10 cellular contexts compared by ENCODE assay signal in genomic region chr5:124444147-124444775, GRCh38.
DNase-seq lines count a peak whose midpoint lies in the region; ATAC-seq and TF ChIP-seq lines count a peak whose summit lies in the region.
"Had no signal": no experiment of that assay in that cellular context is flagged by ENCODE, and none has a peak within 500 bp of the region (broad histone marks: within the 10 kb centered on the region; RNA-seq: fewer than 3 reads in every experiment).

No MANE protein-coding gene starts in this region.

- TF ChIP-seq EP300 in upper lobe of left lung (IDR thresholded peaks at IDR 0.05), result no peak

- no peaks in the 10 kb centered on the region for H3K36me3 ChIP-seq in left ventricle myocardium inferior
- no peaks in the 10 kb centered on the region for H3K36me3 ChIP-seq in upper lobe of left lung

- H3K27me3 ChIP-seq in left ventricle myocardium inferior (ENCODE audit: low read depth) (no peaks in the 10 kb centered on the region), upper lobe of left lung (no peaks in the 10 kb centered on the region)

- DNase-seq in left ventricle myocardium inferior (no peak), NCI-H1092 treated with DMSO at 0.1 percent for 48 hours (lab: John Stamatoyannopoulos, UW) (no peak), upper lobe of left lung (no peak), NOMO-1 treated with DMSO at 0.1 percent for 48 hours (lab: John Stamatoyannopoulos, UW; ENCODE audit: unreplicated experiment) (no peak)
- no peak for DNase-seq in stimulated activated CD4-positive, alpha-beta T cell treated with anti-CD3 and anti-CD28 coated beads, Interleukin-4, amount 100 ng/mL, for 24 hours
- DNase-seq: activated naive CD4-positive, alpha-beta T cell treated with anti-CD3 and anti-CD28 coated beads, Interleukin-2, amount 50 U/mL, for 16 hours; NCI-H510A treated with DMSO at 0.1 percent for 48 hours had no signal

- peaks cover 41% of the 10 kb centered on the region for H3K4me1 ChIP-seq in left ventricle myocardium inferior
- H3K4me1 ChIP-seq in upper lobe of left lung, result no peaks in the 10 kb centered on the region

- H3K27ac ChIP-seq in left ventricle myocardium inferior (replicated peaks), result peak overlapping the region; percentile 75
- no peak overlapping the region for H3K27ac ChIP-seq in upper lobe of left lung

- H3K4me3 ChIP-seq in left ventricle myocardium inferior (no peak overlapping the region), upper lobe of left lung (no peak overlapping the region)

- ATAC-seq in GM18520 (IDR thresholded peaks at IDR 0.05; ENCODE audit: unreplicated experiment) (peak; percentile 100), GM21447 (IDR thresholded peaks at IDR 0.05; ENCODE audit: unreplicated experiment) (peak; percentile 100), HG03108 (IDR thresholded peaks at IDR 0.05; ENCODE audit: unreplicated experiment) (peak; percentile 100), upper lobe of left lung (ENCODE audit: low FRiP score in 2 of 2) (no peak)

- 88 to 89% methylated on average over 4 of the region's 4 CpGs for WGBS in upper lobe of left lung, 2 donors

- no peak for TF ChIP-seq POLR2A in upper lobe of left lung (IDR thresholded peaks at IDR 0.05)

- H3K9me3 ChIP-seq in left ventricle myocardium inferior (replicated peaks), result no peaks in the 10 kb centered on the region
- H3K9me3 ChIP-seq in upper lobe of left lung, result no peaks in the 10 kb centered on the region

- intact Hi-C loops in left ventricle myocardium inferior (cut with micrococcal nuclease), result no loop called here

- TF ChIP-seq CTCF in left ventricle myocardium inferior (IDR thresholded peaks at IDR 0.05; ENCODE audit: borderline replicate concordance) (no peak), upper lobe of left lung (IDR thresholded peaks at IDR 0.05) (no peak)

Comparison
In these comparisons a context has a peak if more than half of its experiments do, and no peak if none do; other contexts are left out.
1. ATAC-seq: peak in GM18520 (single experiment), GM21447 (single experiment) and HG03108 (single experiment); none in upper lobe of left lung (0 of 2).